ENCODE assay signal across 27 cellular contexts in the genomic region with DNA sequence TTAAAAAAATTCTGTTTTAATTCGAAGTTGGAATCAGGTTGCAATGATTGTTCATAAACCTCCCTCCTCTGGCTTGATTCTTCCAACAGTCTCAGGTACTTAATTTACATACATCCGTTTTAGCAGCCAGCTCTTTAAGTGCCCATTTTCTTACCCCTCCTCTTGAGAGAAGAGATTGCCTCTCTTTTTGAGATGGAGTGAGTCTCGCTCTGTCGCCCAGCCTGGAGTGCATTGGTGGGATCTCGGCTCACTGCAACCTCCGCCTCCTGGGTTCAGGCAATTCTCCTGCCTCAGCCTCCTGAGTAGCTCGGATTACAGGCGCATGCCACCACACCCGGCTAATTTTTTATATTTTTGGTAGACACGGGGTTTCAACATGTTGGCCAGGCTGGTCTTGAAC.
DNase-seq lines count a peak whose midpoint lies in the region; ATAC-seq and TF ChIP-seq lines count a peak whose summit lies in the region.
"Had no signal": no experiment of that assay in that cellular context is flagged by ENCODE, and none has a peak within 500 bp of the region (broad histone marks: within the 10 kb centered on the region; RNA-seq: fewer than 3 reads in every experiment).

No MANE protein-coding gene starts in this region.

- H3K9me3 Mint-ChIP-seq in natural killer cell = no peaks in the 10 kb centered on the region
- H3K9me3 Mint-ChIP-seq in natural killer cell treated with Interleukin-12 subunit alpha and Interleukin-12 subunit beta and Interleukin-15 and Interleukin-18, amount 100 ng/mL, for 72 hours = no peaks in the 10 kb centered on the region
- no peaks in the 10 kb centered on the region for H3K9me3 Mint-ChIP-seq in activated naive CD8-positive, alpha-beta T cell treated with anti-CD3 and anti-CD28 coated beads for 36 hours
- no peaks in the 10 kb centered on the region for H3K9me3 Mint-ChIP-seq in stimulated activated naive B cell treated with anti-CD40 and anti-IgM and Interleukin-4, amounts not matched to agents 10 μg/mL and 1 μg/mL and 100 μg/mL, for 72 hours
- H3K9me3 Mint-ChIP-seq: immature natural killer cell; stimulated activated effector memory CD8-positive, alpha-beta T cell treated with anti-CD3 and anti-CD28 coated beads, Interleukin-12 subunit alpha, Interleukin-12 subunit beta, amount 100 ng/mL, for 72 hours had no signal

- H3K79me2 ChIP-seq in Karpas-422 (ENCODE audit: low read length) = peaks cover 92% of the 10 kb centered on the region

- TF ChIP-seq CTCF in natural killer cell (IDR thresholded peaks at IDR 0.05) (no peak), GM10248 (IDR thresholded peaks at IDR 0.05; ENCODE audit: control extremely low read depth, extremely low read depth, low read depth, missing control alignments) (no peak)

- peaks cover 43 to 49% of the 10 kb centered on the region in 2 donors for H3K4me1 Mint-ChIP-seq in natural killer cell
- peaks cover 45 to 51% of the 10 kb centered on the region in 2 donors for H3K4me1 Mint-ChIP-seq in natural killer cell treated with Interleukin-12 subunit alpha and Interleukin-12 subunit beta and Interleukin-15 and Interleukin-18, amount 100 ng/mL, for 72 hours (ENCODE audit: low read depth in 2 of 2)
- peaks cover 80% of the 10 kb centered on the region for H3K4me1 Mint-ChIP-seq in activated naive CD8-positive, alpha-beta T cell treated with anti-CD3 and anti-CD28 coated beads for 36 hours
- peaks cover 30 to 68% of the 10 kb centered on the region in 2 donors for H3K4me1 Mint-ChIP-seq in stimulated activated naive B cell treated with anti-CD40 and anti-IgM and Interleukin-4, amounts not matched to agents 10 μg/mL and 1 μg/mL and 100 μg/mL, for 72 hours

- H3K4me1 ChIP-seq in Karpas-422 (ENCODE audit: low read length) = peaks cover 56% of the 10 kb centered on the region
- H3K4me1 ChIP-seq: gastrocnemius medialis, prostate gland had no signal

- CTCF ChIA-PET in GM10248 (lab: Yijun Ruan, JAX) = interaction anchor here (1.0 to 1.4 kb wide), 2 partner anchors 10 to 13 kb away, joined by 3 to 4 read pairs; no protein-coding TSS in a partner anchor

- H3K9me2 ChIP-seq in Karpas-422 (replicated peaks; ENCODE audit: insufficient read depth, low read length) = no peaks in the 10 kb centered on the region

- POLR2A ChIA-PET in GM10248 (lab: Yijun Ruan, JAX) = no interaction called here

- H3K4me3 Mint-ChIP-seq in natural killer cell = no peak overlapping the region
- no peak overlapping the region for H3K4me3 Mint-ChIP-seq in natural killer cell treated with Interleukin-12 subunit alpha and Interleukin-12 subunit beta and Interleukin-15 and Interleukin-18, amount 100 ng/mL, for 72 hours
- H3K4me3 Mint-ChIP-seq in activated naive CD8-positive, alpha-beta T cell treated with anti-CD3 and anti-CD28 coated beads for 36 hours = peak overlapping the region; percentile 89
- H3K4me3 Mint-ChIP-seq in stimulated activated naive B cell treated with anti-CD40 and anti-IgM and Interleukin-4, amounts not matched to agents 10 μg/mL and 1 μg/mL and 100 μg/mL, for 72 hours = no peak overlapping the region

- H3K9ac ChIP-seq in Karpas-422 (ENCODE audit: low read length) = no peak overlapping the region

- H3K27ac Mint-ChIP-seq in natural killer cell = peak overlapping the region; percentile 48 to 92
- H3K27ac Mint-ChIP-seq in natural killer cell treated with Interleukin-12 subunit alpha and Interleukin-12 subunit beta and Interleukin-15 and Interleukin-18, amount 100 ng/mL, for 72 hours = peak overlapping the region in 1 of 2 donors; percentile 53
- peak overlapping the region; percentile 96 for H3K27ac Mint-ChIP-seq in activated naive CD8-positive, alpha-beta T cell treated with anti-CD3 and anti-CD28 coated beads for 36 hours
- H3K27ac Mint-ChIP-seq in stimulated activated naive B cell treated with anti-CD40 and anti-IgM and Interleukin-4, amounts not matched to agents 10 μg/mL and 1 μg/mL and 100 μg/mL, for 72 hours = peak overlapping the region; percentile 31

- H3K27ac ChIP-seq in Karpas-422 (ENCODE audit: low read length) = peak overlapping the region; percentile 71
- H3K27ac ChIP-seq: dorsolateral prefrontal cortex, gastrocnemius medialis, neutrophil, prostate gland had no signal

- H3K4me3 ChIP-seq in Karpas-422 (ENCODE audit: low read length) = no peak overlapping the region
- H3K4me3 ChIP-seq: dorsolateral prefrontal cortex, gastrocnemius medialis, prostate gland, testis had no signal

- ATAC-seq in natural killer cell = no peak
- ATAC-seq in natural killer cell treated with Interleukin-12 subunit alpha and Interleukin-12 subunit beta and Interleukin-15 and Interleukin-18, amount 100 ng/mL, for 72 hours = no peak
- no peak for ATAC-seq in stimulated activated naive B cell treated with anti-CD40 and anti-IgM and Interleukin-4, amounts not matched to agents 10 μg/mL and 1 μg/mL and 100 μg/mL, for 72 hours (replicated peaks)
- ATAC-seq in GM21576 (IDR thresholded peaks at IDR 0.05; ENCODE audit: unreplicated experiment) = no peak
- ATAC-seq in HG03280 (IDR thresholded peaks at IDR 0.05; ENCODE audit: unreplicated experiment) = no peak
- ATAC-seq: gastrocnemius medialis; sciatic nerve; stimulated activated effector memory CD8-positive, alpha-beta T cell treated with anti-CD3 and anti-CD28 coated beads, Interleukin-12 subunit alpha, Interleukin-12 subunit beta, amount 100 ng/mL, for 72 hours had no signal

- H3K36me3 Mint-ChIP-seq in natural killer cell = no peaks in the 10 kb centered on the region
- H3K36me3 Mint-ChIP-seq in natural killer cell treated with Interleukin-12 subunit alpha and Interleukin-12 subunit beta and Interleukin-15 and Interleukin-18, amount 100 ng/mL, for 72 hours = peaks cover 16% of the 10 kb centered on the region
- peaks cover 86% of the 10 kb centered on the region for H3K36me3 Mint-ChIP-seq in activated naive CD8-positive, alpha-beta T cell treated with anti-CD3 and anti-CD28 coated beads for 36 hours
- peaks cover 62 to 67% of the 10 kb centered on the region in 2 donors for H3K36me3 Mint-ChIP-seq in stimulated activated naive B cell treated with anti-CD40 and anti-IgM and Interleukin-4, amounts not matched to agents 10 μg/mL and 1 μg/mL and 100 μg/mL, for 72 hours

- H4K20me1 ChIP-seq in Karpas-422 (ENCODE audit: insufficient read depth, low read depth, low read length) = no peaks in the 10 kb centered on the region

- H3K27me3 Mint-ChIP-seq in natural killer cell (ENCODE audit: low read depth in 2 of 2) = no peaks in the 10 kb centered on the region
- H3K27me3 Mint-ChIP-seq in natural killer cell treated with Interleukin-12 subunit alpha and Interleukin-12 subunit beta and Interleukin-15 and Interleukin-18, amount 100 ng/mL, for 72 hours = no peaks in the 10 kb centered on the region
- no peaks in the 10 kb centered on the region for H3K27me3 Mint-ChIP-seq in activated naive CD8-positive, alpha-beta T cell treated with anti-CD3 and anti-CD28 coated beads for 36 hours
- H3K27me3 Mint-ChIP-seq in stimulated activated naive B cell treated with anti-CD40 and anti-IgM and Interleukin-4, amounts not matched to agents 10 μg/mL and 1 μg/mL and 100 μg/mL, for 72 hours = no peaks in the 10 kb centered on the region

- peak overlapping the region; percentile 66 for H3K4me2 ChIP-seq in Karpas-422 (ENCODE audit: low read depth, low read length, poor library complexity, severe bottlenecking)

- intact Hi-C loops in natural killer cell (cut with micrococcal nuclease) = no loop called here

- DNase-seq in natural killer cell = no peak
- DNase-seq in natural killer cell treated with Interleukin-12 subunit alpha and Interleukin-12 subunit beta and Interleukin-15 and Interleukin-18, amount 100 ng/mL, for 72 hours (ENCODE audit: low spot score) = no peak
- peak; percentile 61 for DNase-seq in Karpas-422
- no peak for DNase-seq in activated naive CD8-positive, alpha-beta T cell treated with anti-CD3 and anti-CD28 coated beads for 36 hours
- DNase-seq in stimulated activated naive B cell treated with anti-CD40 and anti-IgM and Interleukin-4, amounts not matched to agents 10 μg/mL and 1 μg/mL and 100 μg/mL, for 72 hours = no peak
- no peak for DNase-seq in GM10248 (ENCODE audit: extremely low spot score)
- DNase-seq: activated CD4-positive, CD25-positive, alpha-beta regulatory T cell treated with anti-CD3 and anti-CD28 coated beads, Interleukin-2, amount 50 U/mL, for 72 hours; C1 segment of cervical spinal cord; central memory CD4-positive, alpha-beta T cell; dorsolateral prefrontal cortex; gastrocnemius medialis; GOT3; hippocampal formation; immature natural killer cell; NCI-H1048; NCI-H1930; NCI-H526 treated with DMSO at 0.1 percent for 48 hours; SIG-M5; stimulated activated CD4-positive, alpha-beta T cell treated with anti-CD3 and anti-CD28 coated beads, Interleukin-12 subunit alpha, Interleukin-12 subunit beta, amount 100 ng/mL, for 4 hours; stimulated activated CD4-positive, alpha-beta T cell treated with anti-CD3 and anti-CD28 coated beads, Interleukin-4, amount 100 ng/mL, for 24 hours; testis had no signal

- no peak overlapping the region for H2AFZ ChIP-seq in Karpas-422 (ENCODE audit: low read length)

- H3K27me3 ChIP-seq in Karpas-422 (ENCODE audit: low read length) = no peaks in the 10 kb centered on the region
- H3K27me3 ChIP-seq: dorsolateral prefrontal cortex, gastrocnemius medialis, neutrophil, testis had no signal

- H3K36me3 ChIP-seq in Karpas-422 (ENCODE audit: insufficient read depth, low read length) = 0 out of 2 replicates have a peak, but pooled peaks cover 4% of the 10 kb centered on the region
- H3K36me3 ChIP-seq: gastrocnemius medialis, neutrophil, prostate gland had no signal

- no peaks in the 10 kb centered on the region for H3K9me3 ChIP-seq in Karpas-422 (ENCODE audit: low read length)
- H3K9me3 ChIP-seq: gastrocnemius medialis, neutrophil, prostate gland, testis had no signal
